8 cellular contexts compared by ENCODE assay signal in genomic region chr3:102673271-102674115, GRCh38.
DNase-seq lines count a peak whose midpoint lies in the region; ATAC-seq and TF ChIP-seq lines count a peak whose summit lies in the region.

No MANE protein-coding gene starts in this region.

- no peaks in the 10 kb centered on the region for H3K36me3 ChIP-seq in body of pancreas (replicated peaks in 1 of 2; ENCODE audit: insufficient read depth in 1 of 2, low read depth in 2 of 2)

- peak; percentile 88 for ATAC-seq in GM18502 (IDR thresholded peaks at IDR 0.05; ENCODE audit: poor library complexity, unreplicated experiment)
- peak; percentile 77 for ATAC-seq in HG02973 (IDR thresholded peaks at IDR 0.05; ENCODE audit: unreplicated experiment)
- ATAC-seq in body of pancreas: peak; percentile 86

- intact Hi-C loops in body of pancreas (cut with DNase I): no loop called here

- H3K4me3 ChIP-seq in body of pancreas: no peak overlapping the region

- TF ChIP-seq POLR2A in body of pancreas (IDR thresholded peaks at IDR 0.05): no peak

- no peak overlapping the region for H3K27ac ChIP-seq in body of pancreas

- 7 to 8% methylated on average over 16 of the region's 16 CpGs for WGBS in body of pancreas, 2 donors

- no peaks in the 10 kb centered on the region for H3K9me3 ChIP-seq in body of pancreas

- H3K4me1 ChIP-seq in body of pancreas: peaks cover 3% of the 10 kb centered on the region

- no peaks in the 10 kb centered on the region for H3K27me3 ChIP-seq in body of pancreas

- peak; percentile 81 to 89 (median 84) for TF ChIP-seq CTCF in body of pancreas (IDR thresholded peaks at IDR 0.05)

- DNase-seq in A172 (ENCODE audit: low spot score) (peak; percentile 46), NCI-H1930 (lab: John Stamatoyannopoulos, UW) (peak; percentile 11 to 23), T-helper 9 cell (peak; percentile 47), body of pancreas (peak; percentile 61 to 78 (median 70)), iPS-NIHi11 (ENCODE audit: low spot score) (peak; percentile 80)
- peak; percentile 21 to 64 (median 44) for DNase-seq in stimulated activated CD4-positive, alpha-beta T cell treated with anti-CD3 and anti-CD28 coated beads, Interleukin-12 subunit alpha, Interleukin-12 subunit beta, amount 100 ng/mL, for 48 hours (ENCODE audit: low read depth in 2 of 3, low spot score in 1 of 3)

Comparison
In these comparisons a context has a peak if more than half of its experiments do, and no peak if none do; other contexts are left out.
1. DNase-seq: peak in every context shown above with its lines; median percentile 80 in iPS-NIHi11; 70 in body of pancreas; 47 in T-helper 9 cell; 46 in A172; 44 in stimulated activated CD4-positive, alpha-beta T cell treated with anti-CD3 and anti-CD28 coated beads, Interleukin-12 subunit alpha, Interleukin-12 subunit beta, amount 100 ng/mL, for 48 hours; 17 in NCI-H1930.